10 cellular contexts compared by ENCODE assay signal in the genomic region with DNA sequence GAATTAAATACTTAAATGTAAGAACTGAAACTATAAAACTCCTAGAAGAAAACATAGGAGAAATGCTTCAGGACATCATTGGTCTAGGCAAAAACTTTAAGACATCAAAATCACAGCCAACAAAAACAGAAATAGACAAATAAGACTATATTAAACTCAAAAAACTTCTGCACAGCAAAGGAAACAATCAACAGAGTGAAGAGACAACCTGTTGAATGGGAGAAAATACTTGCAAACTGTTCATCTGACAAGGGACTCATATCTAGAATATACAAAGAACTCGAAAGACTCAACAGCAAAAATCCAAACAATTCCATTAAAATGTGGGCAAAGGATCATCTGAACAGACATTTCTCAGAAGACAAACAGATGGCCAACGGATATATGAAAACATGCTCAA. TPM values are rescaled to one million over a fixed set of nuclear protein-coding genes. Genes with fewer than 3 reads are reported as not detected.
"Had no signal": no experiment of that assay in that cellular context is flagged by ENCODE, and none has a peak within 500 bp of the region (broad histone marks: within the 10 kb centered on the region; RNA-seq: fewer than 3 reads in every experiment).

No MANE protein-coding gene starts in this region.

- H3K4me1 ChIP-seq: HAP-1 had no signal

- H2AFZ ChIP-seq: GM23248, GM23338 had no signal

- H3K9me3 ChIP-seq: HAP-1 had no signal

- H3K4me2 ChIP-seq: GM23338 had no signal

- H3K4me3 ChIP-seq: GM23248, GM23338, HAP-1 had no signal

- DNase-seq: GM23248, GOT3, H7, H9, HCEC 1CT, HFFc6 had no signal

- H3K27ac ChIP-seq: GM23248 had no signal

- H3K36me3 ChIP-seq: HAP-1 had no signal

- H3K9ac ChIP-seq: GM23248 had no signal

RNA-seq across cellular contexts. Expression of gene DSPP, which starts 16.2 kb away (rescaled TPM):
- total RNA-seq: GM23248, GM23338, H1, H4, H7, H9, HFFc6 had no signal
- polyA plus RNA-seq: GM23248, H1 had no signal

RNA-seq across cellular contexts. Expression of gene DMP1, which starts 58.0 kb away (rescaled TPM):
- total RNA-seq: GM23248, GM23338, H4, H7, H9, HFFc6 had no signal
- polyA plus RNA-seq: GM23248 had no signal
